ENCODE assay signal across 8 cellular contexts in the genomic region with DNA sequence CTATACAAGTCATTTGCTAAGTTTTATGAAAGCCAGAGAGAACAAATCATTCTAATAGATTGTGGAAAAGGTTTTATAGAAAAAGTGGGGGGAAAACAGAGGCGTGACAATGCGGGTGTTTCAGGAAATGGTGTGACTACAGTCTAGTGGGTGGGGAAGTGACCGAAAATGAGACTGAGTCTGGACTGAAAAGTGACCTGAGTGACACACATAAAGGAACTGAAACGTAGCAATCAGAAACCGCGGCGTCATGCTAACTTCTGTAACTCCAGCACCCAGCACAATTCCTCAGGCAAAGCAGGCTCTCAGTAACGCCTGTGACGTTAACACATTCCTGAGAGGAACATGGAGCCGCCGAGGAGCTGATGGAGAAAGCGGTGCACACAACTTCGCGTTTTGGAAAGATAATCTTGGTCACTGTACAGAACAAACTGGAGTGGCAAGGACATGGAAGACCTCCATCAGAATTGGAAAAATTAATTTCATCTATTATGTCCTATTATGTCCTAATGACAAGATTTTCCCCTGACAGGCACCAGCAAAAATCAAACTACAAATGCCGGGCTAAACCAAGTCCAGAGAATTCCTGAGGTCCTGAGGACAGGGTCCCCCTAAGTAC. TPM values are rescaled to one million over a fixed set of nuclear protein-coding genes. Genes with fewer than 3 reads are reported as not detected.
A peak's percentile ranks its signal among the peaks of the same experiment; 100 is the strongest.
DNase-seq lines count a peak whose midpoint lies in the region; ATAC-seq, FAIRE-seq and TF ChIP-seq lines count a peak whose summit lies in the region.

No MANE protein-coding gene starts in this region.

- TF ChIP-seq CTCF in KMS-11 (conservative IDR thresholded peaks at IDR 0.05; ENCODE audit: low read depth, low read length), result no peak
- TF ChIP-seq CTCF in coronary artery (IDR thresholded peaks at IDR 0.05), result no peak

- no peaks in the 10 kb centered on the region for H3F3A ChIP-seq in GM23248 (ENCODE audit: insufficient read depth)

- peak; percentile 94 for ATAC-seq in GM21526 (IDR thresholded peaks at IDR 0.05; ENCODE audit: low FRiP score, unreplicated experiment)

- H3K4me2 ChIP-seq in KMS-11 (peak overlapping the region; percentile 85), GM23248 (ENCODE audit: unreplicated experiment) (no peak overlapping the region)

- no peak overlapping the region for H3K4me3 ChIP-seq in KMS-11 (IDR thresholded peaks at IDR 0.05; ENCODE audit: insufficient read depth, low read depth, low read length)
- H3K4me3 ChIP-seq in coronary artery, result peak overlapping the region; percentile 28
- H3K4me3 ChIP-seq in MG63, result no peak overlapping the region
- no peak overlapping the region for H3K4me3 ChIP-seq in GM23248

- in situ Hi-C loops in GM23248 (cut with MboI), result no loop called here

- H2AFZ ChIP-seq in KMS-11 (ENCODE audit: low read depth), result peak overlapping the region; percentile 41; the same call in 1 of the 2 replicates
- H2AFZ ChIP-seq in GM23248, result no peak overlapping the region

- WGBS in GM23248 (ENCODE audit: low coverage in 1 of 2, low lambda C conversion rate in 2 of 2, missing lambda C conversion rate in 2 of 2), 2 experiments, result 72 to 73% methylated on average over 15 of the region's 15 CpGs

- TF ChIP-seq POLR2A in GM12892 (IDR thresholded peaks at IDR 0.05; ENCODE audit: low read depth, low read length), result 0 out of 2 replicates have a peak, but pooled peaks have one; percentile 3

- H3K9me3 ChIP-seq in MG63 (no peaks in the 10 kb centered on the region), GM23248 (ENCODE audit: low read depth) (no peaks in the 10 kb centered on the region)

- peak; percentile 96 for FAIRE-seq in GM12892 (lab: Jason Lieb, UNC)

- no peaks in the 10 kb centered on the region for H3K9me2 ChIP-seq in GM23248 (ENCODE audit: insufficient read depth)

- H3K27ac ChIP-seq in KMS-11 (peak overlapping the region; percentile 70), coronary artery (peak overlapping the region in 1 of 2 donors; percentile 21), GM23248 (no peak overlapping the region)

- peaks cover 33% of the 10 kb centered on the region for H3K4me1 ChIP-seq in KMS-11 (ENCODE audit: low read depth, poor library complexity, severe bottlenecking)
- H3K4me1 ChIP-seq in GM23248 (ENCODE audit: insufficient read depth), result peaks cover 7% of the 10 kb centered on the region; the same call in 1 of the 2 replicates

- H3K9ac ChIP-seq in KMS-11, result peak overlapping the region; percentile 46; the same call in 1 of the 2 replicates
- no peak overlapping the region for H3K9ac ChIP-seq in GM23248

- no peaks in the 10 kb centered on the region for H4K20me1 ChIP-seq in KMS-11 (ENCODE audit: insufficient read depth)
- no peaks in the 10 kb centered on the region for H4K20me1 ChIP-seq in GM23248 (ENCODE audit: insufficient read depth)

- H3K27me3 ChIP-seq in KMS-11 (ENCODE audit: insufficient read depth, low read depth), result no peaks in the 10 kb centered on the region
- no peaks in the 10 kb centered on the region for H3K27me3 ChIP-seq in MG63
- H3K27me3 ChIP-seq in GM23248 (replicated peaks; ENCODE audit: insufficient read depth), result no peaks in the 10 kb centered on the region

- DNase-seq in GM12892 (ENCODE audit: insufficient read length) (peak; percentile 34), coronary artery (ENCODE audit: low spot score) (no peak), MG63 (no peak), NCI-H524 (lab: John Stamatoyannopoulos, UW) (no peak), GM23248 (no peak)
- DNase-seq in stimulated activated CD4-positive, alpha-beta T cell treated with anti-CD3 and anti-CD28 coated beads, Interleukin-12 subunit alpha, Interleukin-12 subunit beta, amount 100 ng/mL, for 4 hours, result peak; percentile 44

- H3K36me3 ChIP-seq in KMS-11 (ENCODE audit: insufficient read depth) (no peaks in the 10 kb centered on the region), MG63 (no peaks in the 10 kb centered on the region), GM23248 (ENCODE audit: low read depth) (no peaks in the 10 kb centered on the region; the same call in 1 of the 2 replicates)

- H3K79me2 ChIP-seq in KMS-11 (ENCODE audit: insufficient read depth, low read depth) (no peaks in the 10 kb centered on the region), GM23248 (ENCODE audit: insufficient read depth) (no peaks in the 10 kb centered on the region)

RNA-seq across cellular contexts. Expression of a gene that starts 1.4 kb away (rescaled TPM):
- polyA plus RNA-seq in GM12892 (2012; ENCODE audit: missing spikeins), result 89.6 TPM
- 0.07 and 0.10 TPM in 2 replicates for total RNA-seq in MG63 (2014; rRNA removed; shearing (Covaris generic); ENCODE audit: low replicate concordance)
- 1.3 and 2.1 TPM in 2 replicates for total RNA-seq in GM23248 (2014; rRNA removed; shearing (Covaris generic))
- 0.05 and 0.16 TPM in 2 replicates for polyA plus RNA-seq in GM23248 (2016; fragmentation: Nextera tagmentation; extraction: Ambion mirVana)

Comparison
In these comparisons a context has a peak if more than half of its experiments do, and no peak if none do; other contexts are left out.
1. DNase-seq: peak in GM12892 (single experiment) and stimulated activated CD4-positive, alpha-beta T cell treated with anti-CD3 and anti-CD28 coated beads, Interleukin-12 subunit alpha, Interleukin-12 subunit beta, amount 100 ng/mL, for 4 hours (single experiment); none in coronary artery (single experiment), MG63 (single experiment), NCI-H524 (0 of 2) and GM23248 (single experiment).